15 cellular contexts compared by ENCODE assay signal in the genomic region with DNA sequence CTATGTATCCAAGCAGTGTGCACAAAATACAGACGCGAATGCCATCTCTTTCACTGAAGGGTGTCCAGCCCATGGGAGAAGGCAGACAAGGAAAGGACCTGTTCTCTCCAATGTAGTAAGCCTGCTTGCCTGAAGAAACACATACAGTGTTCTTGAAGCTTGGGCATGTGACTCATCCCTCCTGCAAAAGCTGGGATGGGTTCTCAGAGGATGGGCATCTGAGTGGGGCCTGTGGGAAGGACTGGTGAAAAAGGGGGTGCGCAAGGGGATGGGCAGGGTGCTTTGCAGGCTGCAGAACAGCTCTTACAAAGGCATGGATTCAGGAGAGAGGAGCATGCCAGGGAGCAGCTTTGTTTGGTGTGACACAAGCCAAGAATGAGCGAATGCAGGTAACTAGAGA.
DNase-seq lines count a peak whose midpoint lies in the region; ATAC-seq lines count a peak whose summit lies in the region.
"Had no signal": no experiment of that assay in that cellular context is flagged by ENCODE, and none has a peak within 500 bp of the region (broad histone marks: within the 10 kb centered on the region; RNA-seq: fewer than 3 reads in every experiment).

No MANE protein-coding gene starts in this region.

- peak overlapping the region; percentile 83 for H3K4me2 ChIP-seq in BLaER1

- peak overlapping the region; percentile 39 to 78 (median 58) for H3K4me3 Mint-ChIP-seq in CD4-positive, CD25-positive, alpha-beta regulatory T cell
- peak overlapping the region; percentile 63 for H3K4me3 Mint-ChIP-seq in central memory CD8-positive, alpha-beta T cell
- peak overlapping the region in 9 of 10 donors; percentile 9 to 60 (median 28) for H3K4me3 Mint-ChIP-seq in naive thymus-derived CD8-positive, alpha-beta T cell

- peaks cover 26 to 96% (median 80%) of the 10 kb centered on the region in 4 donors for H3K4me1 Mint-ChIP-seq in CD4-positive, CD25-positive, alpha-beta regulatory T cell
- H3K4me1 Mint-ChIP-seq in central memory CD8-positive, alpha-beta T cell, result peaks cover 95% of the 10 kb centered on the region
- peaks cover 49 to 98% (median 85%) of the 10 kb centered on the region in 4 donors for H3K4me1 Mint-ChIP-seq in naive thymus-derived CD8-positive, alpha-beta T cell

- H3K36me3 ChIP-seq in BLaER1 (peaks cover 4% of the 10 kb centered on the region; the same call in 1 of the 2 replicates), SJCRH30 (peaks cover 4% of the 10 kb centered on the region; the same call in 1 of the 2 replicates)
- H3K36me3 ChIP-seq in CD4-positive, CD25-positive, alpha-beta regulatory T cell (ENCODE audit: control insufficient read depth, insufficient read depth, low read length), result peaks cover 32% of the 10 kb centered on the region
- H3K36me3 ChIP-seq: BE2C had no signal

- H3K27ac ChIP-seq in BLaER1 (peak overlapping the region; percentile 75), SJCRH30 (no peak overlapping the region)
- H3K27ac ChIP-seq in CD4-positive, CD25-positive, alpha-beta regulatory T cell (ENCODE audit: insufficient read depth, low read length, poor library complexity, severe bottlenecking), result no peak overlapping the region
- H3K27ac ChIP-seq: testis had no signal

- no peak for DNase-seq in CD4-positive, CD25-positive, alpha-beta regulatory T cell
- no peak for DNase-seq in central memory CD8-positive, alpha-beta T cell (ENCODE audit: low spot score in 2 of 2)
- no peak for DNase-seq in naive thymus-derived CD8-positive, alpha-beta T cell
- DNase-seq in SJCRH30 (no peak), NCI-H2227 (lab: John Stamatoyannopoulos, UW; ENCODE audit: unreplicated experiment) (no peak)
- DNase-seq: activated gamma-delta T cell treated with Interleukin-2 at 50 U/mL for 16 hours; BE2C; DND-41; left ventricle myocardium superior; NCI-H446 treated with DMSO at 0.1 percent for 48 hours; stimulated activated CD4-positive, alpha-beta T cell treated with anti-CD3 and anti-CD28 coated beads, Interleukin-1b, Interleukin-23, amount 100 ng/mL, for 48 hours; T-helper 9 cell; testis had no signal

- peak overlapping the region; percentile 89 to 95 (median 94) for H3K27ac Mint-ChIP-seq in CD4-positive, CD25-positive, alpha-beta regulatory T cell
- peak overlapping the region; percentile 89 for H3K27ac Mint-ChIP-seq in central memory CD8-positive, alpha-beta T cell (ENCODE audit: low read depth)
- H3K27ac Mint-ChIP-seq in naive thymus-derived CD8-positive, alpha-beta T cell, result peak overlapping the region; percentile 33 to 97 (median 87)

- H3K4me3 ChIP-seq in BLaER1 (no peak overlapping the region), SJCRH30 (no peak overlapping the region)
- peak overlapping the region; percentile 51 for H3K4me3 ChIP-seq in CD4-positive, CD25-positive, alpha-beta regulatory T cell (ENCODE audit: low read depth, low read length)
- H3K4me3 ChIP-seq: testis had no signal

- H3K36me3 Mint-ChIP-seq in CD4-positive, CD25-positive, alpha-beta regulatory T cell, result peaks cover 44% of the 10 kb centered on the region
- peaks cover 80% of the 10 kb centered on the region for H3K36me3 Mint-ChIP-seq in central memory CD8-positive, alpha-beta T cell (ENCODE audit: insufficient read depth)
- H3K36me3 Mint-ChIP-seq in naive thymus-derived CD8-positive, alpha-beta T cell, result peaks cover 0 to 39% (median 18%) of the 10 kb centered on the region in 3 donors

- peaks cover 100% of the 10 kb centered on the region for H3K4me1 ChIP-seq in BLaER1
- peaks cover 70% of the 10 kb centered on the region for H3K4me1 ChIP-seq in CD4-positive, CD25-positive, alpha-beta regulatory T cell (ENCODE audit: control insufficient read depth, insufficient read depth, low read length, poor library complexity, severe bottlenecking)
- no peaks in the 10 kb centered on the region for H3K4me1 ChIP-seq in SJCRH30

- no peaks in the 10 kb centered on the region for H3K9me3 Mint-ChIP-seq in CD4-positive, CD25-positive, alpha-beta regulatory T cell
- no peaks in the 10 kb centered on the region for H3K9me3 Mint-ChIP-seq in central memory CD8-positive, alpha-beta T cell
- no peaks in the 10 kb centered on the region for H3K9me3 Mint-ChIP-seq in naive thymus-derived CD8-positive, alpha-beta T cell

- peaks cover 17% of the 10 kb centered on the region; the same call in 1 of the 2 replicates for H4K20me1 ChIP-seq in BLaER1

- peak overlapping the region; percentile 27; the same call in 1 of the 2 replicates for H3K9ac ChIP-seq in BLaER1

- POLR2A ChIA-PET in naive thymus-derived CD8-positive, alpha-beta T cell (lab: Charles Lee), result interaction anchor here (1.2 kb wide), 1 partner anchor 23 kb away, joined by 3 read pairs; no protein-coding TSS in a partner anchor

- ATAC-seq in CD4-positive, CD25-positive, alpha-beta regulatory T cell (ENCODE audit: low read depth in 2 of 2), result no peak
- no peak for ATAC-seq in central memory CD8-positive, alpha-beta T cell (replicated peaks; ENCODE audit: extremely low read depth, poor library complexity, severe bottlenecking)
- ATAC-seq in naive thymus-derived CD8-positive, alpha-beta T cell, result no peak
- ATAC-seq in HG03039 (IDR thresholded peaks at IDR 0.05; ENCODE audit: unreplicated experiment), result no peak

- H3K9me3 ChIP-seq in BLaER1, result no peaks in the 10 kb centered on the region
- no peaks in the 10 kb centered on the region for H3K9me3 ChIP-seq in CD4-positive, CD25-positive, alpha-beta regulatory T cell (ENCODE audit: control insufficient read depth in 2 of 2, low read length in 2 of 2)
- H3K9me3 ChIP-seq in SJCRH30 (replicated peaks), result no peaks in the 10 kb centered on the region
- H3K9me3 ChIP-seq: BE2C, testis had no signal

- H3K27me3 ChIP-seq in BLaER1, result no peaks in the 10 kb centered on the region
- no peaks in the 10 kb centered on the region for H3K27me3 ChIP-seq in CD4-positive, CD25-positive, alpha-beta regulatory T cell (ENCODE audit: control insufficient read depth, insufficient read depth, low read length)
- H3K27me3 ChIP-seq in SJCRH30, result no peaks in the 10 kb centered on the region
- H3K27me3 ChIP-seq: BE2C, testis had no signal

- H3K27me3 Mint-ChIP-seq in CD4-positive, CD25-positive, alpha-beta regulatory T cell, result no peaks in the 10 kb centered on the region
- no peaks in the 10 kb centered on the region for H3K27me3 Mint-ChIP-seq in central memory CD8-positive, alpha-beta T cell
- H3K27me3 Mint-ChIP-seq in naive thymus-derived CD8-positive, alpha-beta T cell, result no peaks in the 10 kb centered on the region
